Comparison of ENCODE assay signal across 8 cellular contexts in the genomic region with DNA sequence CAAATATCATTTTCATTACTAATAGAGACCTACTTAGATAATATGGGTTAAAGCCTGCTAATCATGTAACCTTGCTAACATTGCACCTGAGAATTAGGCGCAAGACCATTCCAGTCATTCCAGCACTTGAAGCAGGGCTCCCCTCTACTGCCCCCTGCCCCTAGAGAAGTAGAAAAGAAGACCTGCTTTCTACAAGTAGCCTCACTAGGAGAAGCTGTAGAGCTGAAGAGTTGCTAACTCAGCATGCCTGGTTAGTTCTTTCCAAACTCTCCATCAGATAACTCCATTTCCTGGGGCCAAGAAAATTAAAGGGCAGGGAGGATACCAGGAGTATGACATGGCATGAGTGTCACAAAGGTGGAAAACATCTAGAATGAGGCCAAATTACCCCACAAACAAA. TPM values are rescaled to one million over a fixed set of nuclear protein-coding genes. Genes with fewer than 3 reads are reported as not detected.
"Had no signal": no experiment of that assay in that cellular context is flagged by ENCODE, and none has a peak within 500 bp of the region (broad histone marks: within the 10 kb centered on the region; RNA-seq: fewer than 3 reads in every experiment).

No MANE protein-coding gene starts in this region.

RNA-seq across cellular contexts. Expression of gene DEFB131A, which starts 14.2 kb away (rescaled TPM):
- total RNA-seq: HepG2, HT1080, IMR-90, M059J, PC-9, Peyer's patch, Right ventricle myocardium superior, SJSA1 had no signal
- polyA plus RNA-seq: HepG2, IMR-90 had no signal
